ENCODE assay signal across 11 cellular contexts in genomic region chr13:111129465-111130110, GRCh38. TPM values are rescaled to one million over a fixed set of nuclear protein-coding genes. Genes with fewer than 3 reads are reported as not detected.
DNase-seq lines count a peak whose midpoint lies in the region; ATAC-seq and TF ChIP-seq lines count a peak whose summit lies in the region.
"Had no signal": no experiment of that assay in that cellular context is flagged by ENCODE, and none has a peak within 500 bp of the region (broad histone marks: within the 10 kb centered on the region; RNA-seq: fewer than 3 reads in every experiment).

No MANE protein-coding gene starts in this region.

- in situ Hi-C loops in GM13976 (cut with MboI; ENCODE audit: low sequenced_read_pairs, unreplicated experiment) = no loop called here

- TF ChIP-seq CTCF in GM13976 (IDR thresholded peaks at IDR 0.05; ENCODE audit: borderline replicate concordance, control extremely low read depth, extremely low read depth, insufficient read depth, missing control alignments) = no peak

- intact Hi-C loops in head of caudate nucleus (cut with DNase I) = no loop called here

- DNase-seq in GM13976 (ENCODE audit: low spot score) (peak; percentile 75), NAMALWA (ENCODE audit: low spot score) (peak; percentile 86), head of caudate nucleus (no peak), superior temporal gyrus (ENCODE audit: extremely low spot score) (no peak), NCI-H2081 (lab: John Stamatoyannopoulos, UW) (no peak), ureter (ENCODE audit: low spot score) (no peak)
- DNase-seq: activated T-cell treated with anti-CD3 and anti-CD28 coated beads, Interleukin-2, amount 50 U/mL, for 72 hours; glutamatergic neuron; stimulated activated naive CD8-positive, alpha-beta T cell treated with anti-CD3 and anti-CD28 coated beads, Interleukin-15, amount 100 ng/mL, for 72 hours had no signal

- ATAC-seq in GM19467 (IDR thresholded peaks at IDR 0.05; ENCODE audit: unreplicated experiment) (peak; percentile 98), HG02973 (IDR thresholded peaks at IDR 0.05; ENCODE audit: unreplicated experiment) (peak; percentile 99)
- ATAC-seq: activated T-cell treated with anti-CD3 and anti-CD28 coated beads, Interleukin-2, amount 50 U/mL, for 72 hours; stimulated activated naive CD8-positive, alpha-beta T cell treated with anti-CD3 and anti-CD28 coated beads, Interleukin-15, amount 100 ng/mL, for 72 hours had no signal

RNA-seq across cellular contexts. Expression of gene ARHGEF7, which starts 14.5 kb away (rescaled TPM):
- 104 TPM for total RNA-seq in ureter

Comparison
In these comparisons a context has a peak if more than half of its experiments do, and no peak if none do; other contexts are left out.
1. DNase-seq: peak in GM13976 (single experiment) and NAMALWA (single experiment); none in head of caudate nucleus (0 of 42), superior temporal gyrus (single experiment), NCI-H2081 (0 of 2) and ureter (single experiment).